1 cellular context compared by ENCODE assay signal in the genomic region with DNA sequence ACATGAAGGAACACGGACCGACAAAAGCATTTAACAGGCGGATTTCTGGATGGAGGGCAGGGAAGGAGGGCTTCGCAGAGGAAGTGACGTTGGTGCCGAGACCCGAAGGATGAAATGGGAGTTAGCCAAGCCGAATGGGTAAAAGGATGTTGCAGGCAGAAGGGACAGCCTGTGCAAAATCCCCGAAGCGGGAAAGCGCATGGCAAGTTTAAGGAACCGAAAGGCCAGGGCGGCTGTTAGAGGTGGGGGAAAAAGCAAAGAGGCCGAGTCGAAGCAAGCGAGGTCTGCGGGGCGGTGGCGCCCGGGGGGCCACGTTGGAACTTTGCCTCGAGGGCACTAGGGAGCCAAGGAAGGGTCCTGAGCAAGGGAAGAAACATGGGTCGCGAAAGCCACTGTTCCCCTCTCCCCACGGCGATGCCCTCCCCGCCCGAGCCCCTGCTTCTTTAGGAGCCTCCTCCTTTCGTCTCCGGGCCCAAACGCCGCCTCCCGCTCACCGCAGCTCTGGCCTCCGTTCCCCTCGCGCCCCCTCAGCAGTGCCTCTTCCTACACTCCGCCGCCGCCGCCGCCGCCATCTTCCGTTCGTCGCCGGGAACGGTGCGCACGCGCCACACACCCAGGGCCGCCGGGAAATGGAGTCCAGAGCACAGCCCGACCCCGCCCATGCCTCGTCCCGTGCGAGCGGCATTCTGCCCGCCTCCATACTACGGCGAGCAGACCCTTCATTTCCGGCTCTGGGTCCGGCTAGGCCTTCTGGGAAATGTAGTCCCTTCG.
TF ChIP-seq lines count a peak whose summit lies in the region.

TSS of gene SYMPK (minus strand) at position 584 of the 771 bp plus-strand sequence. CDS start 8,652 bp downstream, outside the sequence.

TF ChIP-seq in HepG2, 621 proteins besides CTCF, POLR2A, EP300 and RAD21 (continued from another document and continues in another):
- no peak; the same call in 1 of the 2 replicates for TF ChIP-seq ZNF280B (CRISPR knock-in tag; IDR thresholded peaks at IDR 0.05; ENCODE audit: borderline replicate concordance)
- TF ChIP-seq PHB2 (IDR thresholded peaks at IDR 0.05; ENCODE audit: partially characterized antibody): no peak
- no peak for TF ChIP-seq CBX5 (CRISPR knock-in tag; IDR thresholded peaks at IDR 0.05; ENCODE audit: borderline replicate concordance)
- TF ChIP-seq ZBTB3 (CRISPR knock-in tag; IDR thresholded peaks at IDR 0.05; ENCODE audit: borderline replicate concordance, low read depth): no peak; the same call in 1 of the 2 replicates
- TF ChIP-seq, protein P1, sequence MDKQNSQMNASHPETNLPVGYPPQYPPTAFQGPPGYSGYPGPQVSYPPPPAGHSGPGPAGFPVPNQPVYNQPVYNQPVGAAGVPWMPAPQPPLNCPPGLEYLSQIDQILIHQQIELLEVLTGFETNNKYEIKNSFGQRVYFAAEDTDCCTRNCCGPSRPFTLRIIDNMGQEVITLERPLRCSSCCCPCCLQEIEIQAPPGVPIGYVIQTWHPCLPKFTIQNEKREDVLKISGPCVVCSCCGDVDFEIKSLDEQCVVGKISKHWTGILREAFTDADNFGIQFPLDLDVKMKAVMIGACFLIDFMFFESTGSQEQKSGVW (CRISPR knock-in tag; IDR thresholded peaks at IDR 0.05; ENCODE audit: borderline replicate concordance): no peak
- TF ChIP-seq, protein P2, sequence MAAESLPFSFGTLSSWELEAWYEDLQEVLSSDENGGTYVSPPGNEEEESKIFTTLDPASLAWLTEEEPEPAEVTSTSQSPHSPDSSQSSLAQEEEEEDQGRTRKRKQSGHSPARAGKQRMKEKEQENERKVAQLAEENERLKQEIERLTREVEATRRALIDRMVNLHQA (CRISPR knock-in tag; IDR thresholded peaks at IDR 0.05): no peak
- no peak for TF ChIP-seq SMARCC2 (IDR thresholded peaks at IDR 0.05)
- peak; percentile 96 for TF ChIP-seq BHLHE40 (IDR thresholded peaks at IDR 0.05; ENCODE audit: low read length)
- TF ChIP-seq CEBPG (CRISPR knock-in tag; IDR thresholded peaks at IDR 0.05): no peak; the same call in 1 of the 2 replicates
- no peak for TF ChIP-seq MZF1 (CRISPR knock-in tag; IDR thresholded peaks at IDR 0.05; ENCODE audit: borderline replicate concordance)
- TF ChIP-seq ZNF44 (CRISPR knock-in tag; IDR thresholded peaks at IDR 0.05): no peak
- no peak for TF ChIP-seq RFXANK (CRISPR knock-in tag; IDR thresholded peaks at IDR 0.05)
- TF ChIP-seq GATA4 (IDR thresholded peaks at IDR 0.05; ENCODE audit: borderline replicate concordance, low read depth): no peak
- TF ChIP-seq YEATS2 (CRISPR knock-in tag; IDR thresholded peaks at IDR 0.05; ENCODE audit: borderline replicate concordance): peak; percentile 66; the same call in 1 of the 2 replicates
- peak; percentile 91 for TF ChIP-seq BRD4 (CRISPR knock-in tag; IDR thresholded peaks at IDR 0.05)
- TF ChIP-seq TMF1 (CRISPR knock-in tag; IDR thresholded peaks at IDR 0.05; ENCODE audit: low read depth): 0 out of 2 replicates have a peak, but pooled peaks have one; percentile 17
- no peak for TF ChIP-seq SYNCRIP (IDR thresholded peaks at IDR 0.05; ENCODE audit: insufficient read depth, low read depth, low read length)
- TF ChIP-seq ETV6 (CRISPR knock-in tag; conservative IDR thresholded peaks at IDR 0.05): no peak
- TF ChIP-seq PTBP1 (IDR thresholded peaks at IDR 0.05; ENCODE audit: low read depth, low read length, poor library complexity, severe bottlenecking): no peak
- TF ChIP-seq HOXA7 (CRISPR knock-in tag; IDR thresholded peaks at IDR 0.05): 0 out of 2 replicates have a peak, but pooled peaks have one; percentile 25
- TF ChIP-seq IRX3 (CRISPR knock-in tag; IDR thresholded peaks at IDR 0.05; ENCODE audit: borderline replicate concordance, low read depth): no peak
- TF ChIP-seq AHR (CRISPR knock-in tag; IDR thresholded peaks at IDR 0.05): no peak
- TF ChIP-seq PHF21A (CRISPR knock-in tag; IDR thresholded peaks at IDR 0.05): no peak; the same call in 1 of the 2 replicates
- no peak for TF ChIP-seq ZNF235 (CRISPR knock-in tag; IDR thresholded peaks at IDR 0.05; ENCODE audit: borderline replicate concordance)
- no peak for TF ChIP-seq HDAC6 (IDR thresholded peaks at IDR 0.05; ENCODE audit: low read depth, low read length)
- TF ChIP-seq, protein P3, sequence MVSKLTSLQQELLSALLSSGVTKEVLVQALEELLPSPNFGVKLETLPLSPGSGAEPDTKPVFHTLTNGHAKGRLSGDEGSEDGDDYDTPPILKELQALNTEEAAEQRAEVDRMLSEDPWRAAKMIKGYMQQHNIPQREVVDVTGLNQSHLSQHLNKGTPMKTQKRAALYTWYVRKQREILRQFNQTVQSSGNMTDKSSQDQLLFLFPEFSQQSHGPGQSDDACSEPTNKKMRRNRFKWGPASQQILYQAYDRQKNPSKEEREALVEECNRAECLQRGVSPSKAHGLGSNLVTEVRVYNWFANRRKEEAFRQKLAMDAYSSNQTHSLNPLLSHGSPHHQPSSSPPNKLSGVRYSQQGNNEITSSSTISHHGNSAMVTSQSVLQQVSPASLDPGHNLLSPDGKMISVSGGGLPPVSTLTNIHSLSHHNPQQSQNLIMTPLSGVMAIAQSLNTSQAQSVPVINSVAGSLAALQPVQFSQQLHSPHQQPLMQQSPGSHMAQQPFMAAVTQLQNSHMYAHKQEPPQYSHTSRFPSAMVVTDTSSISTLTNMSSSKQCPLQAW (CRISPR knock-in tag; IDR thresholded peaks at IDR 0.05): peak; percentile 91; the same call in 1 of the 2 replicates
- TF ChIP-seq NR2C2 (CRISPR knock-in tag; IDR thresholded peaks at IDR 0.05; ENCODE audit: borderline replicate concordance): peak; percentile 90
- peak; percentile 57; the same call in 1 of the 2 replicates for TF ChIP-seq KDM2A (CRISPR knock-in tag; IDR thresholded peaks at IDR 0.05; ENCODE audit: borderline replicate concordance, low read depth)
- no peak for TF ChIP-seq ATF7-NPFF (CRISPR knock-in tag; IDR thresholded peaks at IDR 0.05; ENCODE audit: low read depth)
- TF ChIP-seq ARID2 (CRISPR knock-in tag; IDR thresholded peaks at IDR 0.05; ENCODE audit: borderline replicate concordance): no peak
- TF ChIP-seq, protein P4, sequence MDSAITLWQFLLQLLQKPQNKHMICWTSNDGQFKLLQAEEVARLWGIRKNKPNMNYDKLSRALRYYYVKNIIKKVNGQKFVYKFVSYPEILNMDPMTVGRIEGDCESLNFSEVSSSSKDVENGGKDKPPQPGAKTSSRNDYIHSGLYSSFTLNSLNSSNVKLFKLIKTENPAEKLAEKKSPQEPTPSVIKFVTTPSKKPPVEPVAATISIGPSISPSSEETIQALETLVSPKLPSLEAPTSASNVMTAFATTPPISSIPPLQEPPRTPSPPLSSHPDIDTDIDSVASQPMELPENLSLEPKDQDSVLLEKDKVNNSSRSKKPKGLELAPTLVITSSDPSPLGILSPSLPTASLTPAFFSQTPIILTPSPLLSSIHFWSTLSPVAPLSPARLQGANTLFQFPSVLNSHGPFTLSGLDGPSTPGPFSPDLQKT (CRISPR knock-in tag; IDR thresholded peaks at IDR 0.05; ENCODE audit: borderline replicate concordance): no peak
- no peak for TF ChIP-seq PBX3 (CRISPR knock-in tag; IDR thresholded peaks at IDR 0.05; ENCODE audit: borderline replicate concordance)
- TF ChIP-seq MXD4 (CRISPR knock-in tag; IDR thresholded peaks at IDR 0.05): peak; percentile 18; the same call in 1 of the 2 replicates
- no peak for TF ChIP-seq ZFP36L1 (CRISPR knock-in tag; IDR thresholded peaks at IDR 0.05)
- no peak; the same call in 1 of the 2 replicates for TF ChIP-seq ZNF878 (CRISPR knock-in tag; IDR thresholded peaks at IDR 0.05)
- TF ChIP-seq MIER3 (CRISPR knock-in tag; IDR thresholded peaks at IDR 0.05; ENCODE audit: borderline replicate concordance): peak; percentile 79
- no peak for TF ChIP-seq TCF12 (IDR thresholded peaks at IDR 0.05)
- no peak for TF ChIP-seq TCF12 (CRISPR knock-in tag; IDR thresholded peaks at IDR 0.05)
- no peak for TF ChIP-seq DPF2 (CRISPR knock-in tag; IDR thresholded peaks at IDR 0.05; ENCODE audit: borderline replicate concordance, low read depth)
- TF ChIP-seq TAF15 (IDR thresholded peaks at IDR 0.05; ENCODE audit: low read depth, low read length, poor library complexity, severe bottlenecking): peak; percentile 79
- TF ChIP-seq ZC3H13 (CRISPR knock-in tag; IDR thresholded peaks at IDR 0.05): peak; percentile 18; the same call in 1 of the 2 replicates
- TF ChIP-seq NR2F1 (CRISPR knock-in tag; IDR thresholded peaks at IDR 0.05): no peak
- TF ChIP-seq, protein P5, sequence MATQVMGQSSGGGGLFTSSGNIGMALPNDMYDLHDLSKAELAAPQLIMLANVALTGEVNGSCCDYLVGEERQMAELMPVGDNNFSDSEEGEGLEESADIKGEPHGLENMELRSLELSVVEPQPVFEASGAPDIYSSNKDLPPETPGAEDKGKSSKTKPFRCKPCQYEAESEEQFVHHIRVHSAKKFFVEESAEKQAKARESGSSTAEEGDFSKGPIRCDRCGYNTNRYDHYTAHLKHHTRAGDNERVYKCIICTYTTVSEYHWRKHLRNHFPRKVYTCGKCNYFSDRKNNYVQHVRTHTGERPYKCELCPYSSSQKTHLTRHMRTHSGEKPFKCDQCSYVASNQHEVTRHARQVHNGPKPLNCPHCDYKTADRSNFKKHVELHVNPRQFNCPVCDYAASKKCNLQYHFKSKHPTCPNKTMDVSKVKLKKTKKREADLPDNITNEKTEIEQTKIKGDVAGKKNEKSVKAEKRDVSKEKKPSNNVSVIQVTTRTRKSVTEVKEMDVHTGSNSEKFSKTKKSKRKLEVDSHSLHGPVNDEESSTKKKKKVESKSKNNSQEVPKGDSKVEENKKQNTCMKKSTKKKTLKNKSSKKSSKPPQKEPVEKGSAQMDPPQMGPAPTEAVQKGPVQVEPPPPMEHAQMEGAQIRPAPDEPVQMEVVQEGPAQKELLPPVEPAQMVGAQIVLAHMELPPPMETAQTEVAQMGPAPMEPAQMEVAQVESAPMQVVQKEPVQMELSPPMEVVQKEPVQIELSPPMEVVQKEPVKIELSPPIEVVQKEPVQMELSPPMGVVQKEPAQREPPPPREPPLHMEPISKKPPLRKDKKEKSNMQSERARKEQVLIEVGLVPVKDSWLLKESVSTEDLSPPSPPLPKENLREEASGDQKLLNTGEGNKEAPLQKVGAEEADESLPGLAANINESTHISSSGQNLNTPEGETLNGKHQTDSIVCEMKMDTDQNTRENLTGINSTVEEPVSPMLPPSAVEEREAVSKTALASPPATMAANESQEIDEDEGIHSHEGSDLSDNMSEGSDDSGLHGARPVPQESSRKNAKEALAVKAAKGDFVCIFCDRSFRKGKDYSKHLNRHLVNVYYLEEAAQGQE (IDR thresholded peaks at IDR 0.05; ENCODE audit: borderline replicate concordance in 1 of 2, low read depth in 1 of 2, low read length in 2 of 2): no peak
- no peak for TF ChIP-seq FLYWCH1 (CRISPR knock-in tag; IDR thresholded peaks at IDR 0.05)
- no peak for TF ChIP-seq MYPOP (CRISPR knock-in tag; IDR thresholded peaks at IDR 0.05)
- no peak for TF ChIP-seq MAFG (CRISPR knock-in tag; IDR thresholded peaks at IDR 0.05)
- no peak for TF ChIP-seq U2AF1 (optimal IDR thresholded peaks at IDR 0.05; ENCODE audit: low read depth, low read length)
- TF ChIP-seq PATZ1 (CRISPR knock-in tag; IDR thresholded peaks at IDR 0.05): peak; percentile 32; the same call in 1 of the 2 replicates
- peak; percentile 14 for TF ChIP-seq ASH2L (IDR thresholded peaks at IDR 0.05; ENCODE audit: insufficient read length, low read depth, low read length)
- no peak for TF ChIP-seq ZNF468 (CRISPR knock-in tag; IDR thresholded peaks at IDR 0.05)
- no peak for TF ChIP-seq RFXAP (CRISPR knock-in tag; IDR thresholded peaks at IDR 0.05; ENCODE audit: borderline replicate concordance)
- no peak; the same call in none of the 2 replicates for TF ChIP-seq ISL2 (CRISPR knock-in tag; IDR thresholded peaks at IDR 0.05)
- TF ChIP-seq NONO (IDR thresholded peaks at IDR 0.05): no peak
- TF ChIP-seq NONO (CRISPR knock-in tag; conservative IDR thresholded peaks at IDR 0.05): peak; percentile 77
- TF ChIP-seq ZNF547 (CRISPR knock-in tag; IDR thresholded peaks at IDR 0.05): no peak
